18 cellular contexts compared by ENCODE assay signal in the genomic region with DNA sequence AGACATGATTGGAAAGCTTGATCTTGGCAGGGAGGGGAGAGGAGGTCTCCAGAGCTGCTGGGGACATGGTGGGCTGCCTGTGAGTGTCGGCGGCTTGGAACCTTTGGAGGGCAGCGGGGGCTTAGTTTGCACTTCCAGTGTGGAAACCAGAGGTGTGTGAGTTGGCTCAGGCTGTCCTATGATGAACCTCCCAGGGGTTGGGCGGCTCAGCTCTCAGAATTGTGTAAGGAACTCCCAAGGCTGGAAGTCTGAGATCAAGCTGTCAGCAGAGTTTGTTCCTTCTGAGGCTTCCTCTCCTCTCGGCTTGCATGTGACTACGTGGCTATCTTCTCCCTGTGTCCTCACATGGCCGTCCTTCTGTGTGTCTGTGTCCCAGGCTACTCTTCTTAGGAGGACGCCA.
DNase-seq lines count a peak whose midpoint lies in the region; ATAC-seq and TF ChIP-seq lines count a peak whose summit lies in the region.
"Had no signal": no experiment of that assay in that cellular context is flagged by ENCODE, and none has a peak within 500 bp of the region (broad histone marks: within the 10 kb centered on the region; RNA-seq: fewer than 3 reads in every experiment).

No MANE protein-coding gene starts in this region.

- peaks cover 10% of the 10 kb centered on the region for H3K9me3 Mint-ChIP-seq in activated CD4-positive, alpha-beta memory T cell treated with anti-CD3 and anti-CD28 coated beads for 36 hours
- no peaks in the 10 kb centered on the region for H3K9me3 Mint-ChIP-seq in activated CD4-positive, alpha-beta memory T cell treated with anti-CD3 and anti-CD28 coated beads, Interleukin-2, amount 10 ng/mL, durations not matched to agents 7 days and 5 days
- peaks cover 26% of the 10 kb centered on the region for H3K9me3 Mint-ChIP-seq in endodermal cell

- no peaks in the 10 kb centered on the region for H3K36me3 Mint-ChIP-seq in activated CD4-positive, alpha-beta memory T cell treated with anti-CD3 and anti-CD28 coated beads for 36 hours
- H3K36me3 Mint-ChIP-seq in activated CD4-positive, alpha-beta memory T cell treated with anti-CD3 and anti-CD28 coated beads, Interleukin-2, amount 10 ng/mL, durations not matched to agents 7 days and 5 days (ENCODE audit: low read depth), result no peaks in the 10 kb centered on the region
- H3K36me3 Mint-ChIP-seq in endodermal cell (ENCODE audit: low read depth), result peaks cover 2% of the 10 kb centered on the region
- H3K36me3 Mint-ChIP-seq: CD4-positive, alpha-beta memory T cell had no signal

- H3K27me3 Mint-ChIP-seq in activated CD4-positive, alpha-beta memory T cell treated with anti-CD3 and anti-CD28 coated beads for 36 hours, result peaks cover 25% of the 10 kb centered on the region
- H3K27me3 Mint-ChIP-seq in activated CD4-positive, alpha-beta memory T cell treated with anti-CD3 and anti-CD28 coated beads, Interleukin-2, amount 10 ng/mL, durations not matched to agents 7 days and 5 days, result peaks cover 17% of the 10 kb centered on the region
- H3K27me3 Mint-ChIP-seq in endodermal cell (ENCODE audit: insufficient read depth), result peaks cover 61% of the 10 kb centered on the region

- ATAC-seq in sciatic nerve (no peak), upper lobe of right lung (no peak), GM18517 (IDR thresholded peaks at IDR 0.05; ENCODE audit: unreplicated experiment) (no peak)
- ATAC-seq: A549 had no signal

- CTCF ChIA-PET in activated CD4-positive, alpha-beta memory T cell treated with anti-CD3 and anti-CD28 coated beads for 36 hours (lab: Charles Lee), result no interaction called here
- CTCF ChIA-PET in activated CD4-positive, alpha-beta memory T cell treated with anti-CD3 and anti-CD28 coated beads, Interleukin-2, amount 10 ng/mL, durations not matched to agents 7 days and 5 days (lab: Charles Lee), result no interaction called here

- H3K4me1 Mint-ChIP-seq in activated CD4-positive, alpha-beta memory T cell treated with anti-CD3 and anti-CD28 coated beads for 36 hours (ENCODE audit: low read depth), result no peaks in the 10 kb centered on the region
- no peaks in the 10 kb centered on the region for H3K4me1 Mint-ChIP-seq in activated CD4-positive, alpha-beta memory T cell treated with anti-CD3 and anti-CD28 coated beads, Interleukin-2, amount 10 ng/mL, durations not matched to agents 7 days and 5 days
- H3K4me1 Mint-ChIP-seq in endodermal cell, result peaks cover 11% of the 10 kb centered on the region
- H3K4me1 Mint-ChIP-seq: CD4-positive, alpha-beta memory T cell had no signal

- no peaks in the 10 kb centered on the region for H3K36me3 ChIP-seq in endodermal cell (ENCODE audit: control insufficient read depth, insufficient read depth, low read length)
- H3K36me3 ChIP-seq in upper lobe of right lung, result no peaks in the 10 kb centered on the region

- no peak overlapping the region for H3K4me3 ChIP-seq in endodermal cell (ENCODE audit: low read length)
- H3K4me3 ChIP-seq in upper lobe of right lung, result no peak overlapping the region
- H3K4me3 ChIP-seq: A549 had no signal

- H3K27me3 ChIP-seq in endodermal cell (ENCODE audit: control insufficient read depth, insufficient read depth, low read length, poor library complexity, severe bottlenecking) (no peaks in the 10 kb centered on the region), upper lobe of right lung (peaks cover 8% of the 10 kb centered on the region)

- H3K9ac ChIP-seq in endodermal cell (ENCODE audit: extremely low read depth, low read length, poor library complexity, severe bottlenecking), result no peak overlapping the region

- no peaks in the 10 kb centered on the region for H3K4me1 ChIP-seq in endodermal cell (ENCODE audit: control insufficient read depth, insufficient read depth, low read length)
- H3K4me1 ChIP-seq in upper lobe of right lung, result no peaks in the 10 kb centered on the region
- H3K4me1 ChIP-seq: A549 had no signal

- H3K4me3 Mint-ChIP-seq in activated CD4-positive, alpha-beta memory T cell treated with anti-CD3 and anti-CD28 coated beads for 36 hours, result no peak overlapping the region
- no peak overlapping the region for H3K4me3 Mint-ChIP-seq in activated CD4-positive, alpha-beta memory T cell treated with anti-CD3 and anti-CD28 coated beads, Interleukin-2, amount 10 ng/mL, durations not matched to agents 7 days and 5 days
- no peak overlapping the region for H3K4me3 Mint-ChIP-seq in endodermal cell
- H3K4me3 Mint-ChIP-seq: CD4-positive, alpha-beta memory T cell; H9 had no signal

- H3K9me3 ChIP-seq in endodermal cell (ENCODE audit: control insufficient read depth, low read length) (no peaks in the 10 kb centered on the region), upper lobe of right lung (no peaks in the 10 kb centered on the region)
- H3K9me3 ChIP-seq: A549 had no signal

- intact Hi-C loops in activated CD4-positive, alpha-beta memory T cell treated with anti-CD3 and anti-CD28 coated beads for 36 hours (cut with micrococcal nuclease), result no loop called here
- intact Hi-C loops in sciatic nerve (cut with DNase I) (no loop called here), upper lobe of right lung (cut with DNase I) (no loop called here)

- POLR2A ChIA-PET in activated CD4-positive, alpha-beta memory T cell treated with anti-CD3 and anti-CD28 coated beads for 36 hours (lab: Charles Lee), result no interaction called here
- POLR2A ChIA-PET in activated CD4-positive, alpha-beta memory T cell treated with anti-CD3 and anti-CD28 coated beads, Interleukin-2, amount 10 ng/mL, durations not matched to agents 7 days and 5 days (lab: Charles Lee), result no interaction called here

- WGBS in endodermal cell (ENCODE audit: insufficient coverage in 1 of 2, insufficient read length in 1 of 2), 2 experiments, result 84 to 92% methylated on average over 6 to 8 of the region's 8 CpGs

- peak; percentile 1 for DNase-seq in activated CD4-positive, alpha-beta memory T cell treated with anti-CD3 and anti-CD28 coated beads for 36 hours
- DNase-seq in activated CD4-positive, alpha-beta memory T cell treated with anti-CD3 and anti-CD28 coated beads, Interleukin-2, amount 10 ng/mL, durations not matched to agents 7 days and 5 days, result no peak
- DNase-seq in endodermal cell, result peak; percentile 26
- peak; percentile 46 for DNase-seq in sciatic nerve (ENCODE audit: low spot score)
- DNase-seq in upper lobe of right lung, result peak; percentile 16
- no peak for DNase-seq in medulla oblongata (ENCODE audit: extremely low spot score)
- no peak for DNase-seq in NCI-H2171 treated with DMSO at 0.1 percent for 48 hours (lab: John Stamatoyannopoulos, UW)
- DNase-seq: AML-193; CD4-positive, alpha-beta memory T cell; DMS153; DMS79; GDM1; H9; IMR-90 had no signal

- H3K27ac Mint-ChIP-seq in activated CD4-positive, alpha-beta memory T cell treated with anti-CD3 and anti-CD28 coated beads for 36 hours, result no peak overlapping the region
- no peak overlapping the region for H3K27ac Mint-ChIP-seq in activated CD4-positive, alpha-beta memory T cell treated with anti-CD3 and anti-CD28 coated beads, Interleukin-2, amount 10 ng/mL, durations not matched to agents 7 days and 5 days
- no peak overlapping the region for H3K27ac Mint-ChIP-seq in endodermal cell
- H3K27ac Mint-ChIP-seq: CD4-positive, alpha-beta memory T cell; H9 had no signal

- TF ChIP-seq CTCF in endodermal cell (conservative IDR thresholded peaks at IDR 0.05) (no peak), upper lobe of right lung (IDR thresholded peaks at IDR 0.05) (no peak)

- H3K27ac ChIP-seq in endodermal cell (ENCODE audit: low read depth, low read length) (no peak overlapping the region), upper lobe of right lung (no peak overlapping the region)
- H3K27ac ChIP-seq: 22Rv1, A549, C4-2B had no signal

Comparison
In these comparisons a context has a peak if more than half of its experiments do, and no peak if none do; other contexts are left out.
1. DNase-seq: peak in activated CD4-positive, alpha-beta memory T cell treated with anti-CD3 and anti-CD28 coated beads for 36 hours (single experiment), endodermal cell (single experiment), sciatic nerve (single experiment) and upper lobe of right lung (single experiment); none in activated CD4-positive, alpha-beta memory T cell treated with anti-CD3 and anti-CD28 coated beads, Interleukin-2, amount 10 ng/mL, durations not matched to agents 7 days and 5 days (single experiment), medulla oblongata (single experiment) and NCI-H2171 treated with DMSO at 0.1 percent for 48 hours (single experiment).